ENCODE assay signal across 25 cellular contexts in the genomic region with DNA sequence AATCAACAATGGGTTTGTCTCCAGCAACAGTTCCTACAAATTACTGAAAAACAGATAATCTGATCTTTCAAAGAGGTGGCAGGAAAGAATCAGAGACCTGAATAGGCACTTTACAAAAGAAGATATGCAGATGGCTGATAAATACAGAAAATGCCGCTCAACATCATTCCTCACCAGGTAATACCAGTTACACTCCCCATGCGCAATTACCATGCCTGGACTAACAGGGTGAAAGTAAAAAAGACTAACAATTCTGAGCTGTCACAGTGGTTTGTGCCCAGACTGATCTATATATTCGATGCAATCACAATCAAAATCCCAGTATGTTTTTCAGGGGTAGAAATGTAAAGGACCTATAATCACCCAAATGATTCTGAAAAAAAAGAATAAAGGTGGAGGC. TPM values are rescaled to one million over a fixed set of nuclear protein-coding genes. Genes with fewer than 3 reads are reported as not detected.
A peak's percentile ranks its signal among the peaks of the same experiment; 100 is the strongest.
DNase-seq lines count a peak whose midpoint lies in the region; ATAC-seq and TF ChIP-seq lines count a peak whose summit lies in the region.
"Had no signal": no experiment of that assay in that cellular context is flagged by ENCODE, and none has a peak within 500 bp of the region (broad histone marks: within the 10 kb centered on the region; RNA-seq: fewer than 3 reads in every experiment).

No MANE protein-coding gene starts in this region.

- no peaks in the 10 kb centered on the region for H3K36me3 ChIP-seq in mucosa of descending colon (ENCODE audit: low read depth)
- H3K36me3 ChIP-seq: HAP-1, MG63, SJSA1 had no signal

- peak overlapping the region; percentile 52 for H3K4me3 Mint-ChIP-seq in type B pancreatic cell
- H3K4me3 Mint-ChIP-seq in activated CD4-positive, alpha-beta T cell treated with anti-CD3 and anti-CD28 coated beads, Interleukin-2, amount 10 ng/mL, durations not matched to agents 24 days and 14 days, result no peak overlapping the region
- H3K4me3 Mint-ChIP-seq: CD4-positive, alpha-beta memory T cell; HFFc6 had no signal

- TF ChIP-seq CTCF in VCaP (conservative IDR thresholded peaks at IDR 0.05) (no peak), mucosa of descending colon (IDR thresholded peaks at IDR 0.05) (no peak), type B pancreatic cell (conservative IDR thresholded peaks at IDR 0.05) (no peak)

- peaks cover 6% of the 10 kb centered on the region for H3K4me1 Mint-ChIP-seq in type B pancreatic cell (ENCODE audit: unreplicated experiment)
- H3K4me1 Mint-ChIP-seq in activated CD4-positive, alpha-beta T cell treated with anti-CD3 and anti-CD28 coated beads, Interleukin-2, amount 10 ng/mL, durations not matched to agents 24 days and 14 days, result no peaks in the 10 kb centered on the region
- H3K4me1 Mint-ChIP-seq: CD4-positive, alpha-beta memory T cell had no signal

- H3K27ac Mint-ChIP-seq in type B pancreatic cell, result peak overlapping the region; percentile 91
- H3K27ac Mint-ChIP-seq in activated CD4-positive, alpha-beta T cell treated with anti-CD3 and anti-CD28 coated beads, Interleukin-2, amount 10 ng/mL, durations not matched to agents 24 days and 14 days, result no peak overlapping the region
- H3K27ac Mint-ChIP-seq: CD4-positive, alpha-beta memory T cell; HFFc6 had no signal

- no peaks in the 10 kb centered on the region for H3K9me3 Mint-ChIP-seq in type B pancreatic cell
- H3K9me3 Mint-ChIP-seq in activated CD4-positive, alpha-beta T cell treated with anti-CD3 and anti-CD28 coated beads, Interleukin-2, amount 10 ng/mL, durations not matched to agents 24 days and 14 days, result no peaks in the 10 kb centered on the region
- H3K9me3 Mint-ChIP-seq: CD4-positive, alpha-beta memory T cell; HFFc6 had no signal

- H3K4me1 ChIP-seq in mucosa of descending colon (ENCODE audit: low read depth), result peaks cover 4% of the 10 kb centered on the region
- H3K4me1 ChIP-seq: HAP-1, SJSA1 had no signal

- no peak overlapping the region for H3K4me3 ChIP-seq in mucosa of descending colon
- H3K4me3 ChIP-seq: HAP-1, MG63, PC-9, SJSA1 had no signal

- no peaks in the 10 kb centered on the region for H3K36me3 Mint-ChIP-seq in type B pancreatic cell
- H3K36me3 Mint-ChIP-seq in activated CD4-positive, alpha-beta T cell treated with anti-CD3 and anti-CD28 coated beads, Interleukin-2, amount 10 ng/mL, durations not matched to agents 24 days and 14 days (ENCODE audit: low read depth), result no peaks in the 10 kb centered on the region
- H3K36me3 Mint-ChIP-seq: CD4-positive, alpha-beta memory T cell had no signal

- peak overlapping the region; percentile 60 for H3K27ac ChIP-seq in VCaP
- H3K27ac ChIP-seq: PC-9, SJSA1 had no signal

- peaks cover 3% of the 10 kb centered on the region for H3K27me3 Mint-ChIP-seq in type B pancreatic cell
- no peaks in the 10 kb centered on the region for H3K27me3 Mint-ChIP-seq in activated CD4-positive, alpha-beta T cell treated with anti-CD3 and anti-CD28 coated beads, Interleukin-2, amount 10 ng/mL, durations not matched to agents 24 days and 14 days
- H3K27me3 Mint-ChIP-seq: CD4-positive, alpha-beta memory T cell had no signal

- DNase-seq in mucosa of descending colon, result no peak
- no peak for DNase-seq in type B pancreatic cell (ENCODE audit: extremely low spot score, unreplicated experiment)
- DNase-seq in NCI-H2107 treated with DMSO at 0.1 percent for 48 hours (lab: John Stamatoyannopoulos, UW; ENCODE audit: unreplicated experiment), result no peak
- DNase-seq in activated CD4-positive, alpha-beta T cell treated with anti-CD3 and anti-CD28 coated beads, Interleukin-2, amount 10 ng/mL, durations not matched to agents 24 days and 14 days, result no peak
- DNase-seq: C1 segment of cervical spinal cord; CD4-positive, alpha-beta memory T cell; COR-L47; GOT3; HFFc6; KBM-7; MG63; NCI-H1105 treated with DMSO at 0.1 percent for 48 hours; NCI-H1930; NCI-H2107; NCI-H446 treated with DMSO at 0.1 percent for 48 hours; NCI-H526; NCI-H82; NK-92 treated with Interleukin-12 subunit alpha and Interleukin-12 subunit beta, amount 100 ng/mL, for 24 hours; PC-9; Right ventricle myocardium superior; RPMI8226 had no signal

- H3K9me3 ChIP-seq in mucosa of descending colon, result no peaks in the 10 kb centered on the region
- H3K9me3 ChIP-seq: HAP-1, MG63, SJSA1 had no signal

- peak; percentile 26 for ATAC-seq in mucosa of descending colon

- intact Hi-C loops in mucosa of descending colon (cut with DNase I, micrococcal nuclease), result no loop called here
- intact Hi-C loops in activated CD4-positive, alpha-beta T cell treated with anti-CD3 and anti-CD28 coated beads, Interleukin-2, amount 10 ng/mL, durations not matched to agents 24 days and 14 days (cut with micrococcal nuclease), result no loop called here

RNA-seq across cellular contexts. Expression of a gene that starts 10.0 kb away (rescaled TPM):
- total RNA-seq in mucosa of descending colon (1 to 10 TPM; 1.1 to 9.4 (median 1.4) TPM), type B pancreatic cell (ENCODE audit: low replicate concordance) (0.76 and 4.2 TPM in 2 replicates)
- total RNA-seq in activated CD4-positive, alpha-beta T cell treated with anti-CD3 and anti-CD28 coated beads, Interleukin-2, amount 10 ng/mL, durations not matched to agents 24 days and 14 days, result 1.2 and 2.1 TPM in 2 replicates
- total RNA-seq: HFFc6, PC-9, Right ventricle myocardium superior had no signal

RNA-seq across cellular contexts. Expression of a gene that starts 14.2 kb away (rescaled TPM):
- 1,000 to 10,000 TPM; 1,004 to 2,046 (median 1,725) TPM for total RNA-seq in mucosa of descending colon
- total RNA-seq in type B pancreatic cell (ENCODE audit: low replicate concordance), result 947 and 981 TPM in 2 replicates
- 1,047 and 1,065 TPM in 2 replicates for total RNA-seq in activated CD4-positive, alpha-beta T cell treated with anti-CD3 and anti-CD28 coated beads, Interleukin-2, amount 10 ng/mL, durations not matched to agents 24 days and 14 days

RNA-seq across cellular contexts. Expression of a gene that starts 16.4 kb away (rescaled TPM):
- 10 to 100 TPM; 48.0 to 81.8 (median 58.7) TPM for total RNA-seq in mucosa of descending colon
- 67.9 and 72.4 TPM in 2 replicates for total RNA-seq in type B pancreatic cell (ENCODE audit: low replicate concordance)
- 77.4 and 80.5 TPM in 2 replicates for total RNA-seq in activated CD4-positive, alpha-beta T cell treated with anti-CD3 and anti-CD28 coated beads, Interleukin-2, amount 10 ng/mL, durations not matched to agents 24 days and 14 days

RNA-seq across cellular contexts. Expression of a gene that starts 28.8 kb away (rescaled TPM):
- total RNA-seq in mucosa of descending colon (10 to 100 TPM; 11.7 to 67.0 (median 15.3) TPM), type B pancreatic cell (ENCODE audit: low replicate concordance) (5.5 and 24.5 TPM in 2 replicates)
- 8.4 and 9.1 TPM in 2 replicates for total RNA-seq in activated CD4-positive, alpha-beta T cell treated with anti-CD3 and anti-CD28 coated beads, Interleukin-2, amount 10 ng/mL, durations not matched to agents 24 days and 14 days

RNA-seq across cellular contexts. Expression of a gene that starts 35.8 kb away (rescaled TPM):
- total RNA-seq in mucosa of descending colon (1 to 10 TPM; 1.2 to 3.2 (median 2.8) TPM), type B pancreatic cell (ENCODE audit: low replicate concordance) (not detected in 2 replicates)
- total RNA-seq in activated CD4-positive, alpha-beta T cell treated with anti-CD3 and anti-CD28 coated beads, Interleukin-2, amount 10 ng/mL, durations not matched to agents 24 days and 14 days, result 4.9 and 7.5 TPM in 2 replicates
- total RNA-seq: A673, PC-9 had no signal
